ENCODE assay signal across 12 cellular contexts in the genomic region with DNA sequence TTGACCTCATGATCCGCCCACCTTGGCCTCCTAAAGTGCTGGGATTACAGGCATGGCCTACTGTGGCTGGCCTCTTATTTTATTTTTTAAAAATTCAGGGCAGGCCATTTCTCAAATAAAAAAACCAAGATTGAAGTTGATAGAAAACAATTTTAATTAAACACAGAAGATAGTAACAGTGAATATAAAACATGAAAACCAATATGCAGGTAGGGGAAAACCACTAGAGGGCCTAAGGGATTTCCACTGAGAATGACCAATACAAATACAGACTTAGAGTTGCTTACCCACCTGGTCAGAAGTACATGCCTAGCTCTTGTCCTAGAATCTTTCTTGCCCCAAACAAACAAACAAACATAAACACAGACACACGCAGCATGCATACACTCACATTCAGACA. TPM values are rescaled to one million over a fixed set of nuclear protein-coding genes. Genes with fewer than 3 reads are reported as not detected.
DNase-seq lines count a peak whose midpoint lies in the region; ATAC-seq, FAIRE-seq and TF ChIP-seq lines count a peak whose summit lies in the region.
"Had no signal": no experiment of that assay in that cellular context is flagged by ENCODE, and none has a peak within 500 bp of the region (broad histone marks: within the 10 kb centered on the region; RNA-seq: fewer than 3 reads in every experiment).

No MANE protein-coding gene starts in this region.

- peaks cover 22% of the 10 kb centered on the region for H3K27me3 Mint-ChIP-seq in osteocyte (ENCODE audit: unreplicated experiment)

- peaks cover 32% of the 10 kb centered on the region for H3K79me2 ChIP-seq in Loucy (ENCODE audit: insufficient read depth, low read length)

- no peak overlapping the region for H3K27ac Mint-ChIP-seq in osteocyte (ENCODE audit: unreplicated experiment)

- H3K4me1 Mint-ChIP-seq in osteocyte (ENCODE audit: unreplicated experiment): peaks cover 24% of the 10 kb centered on the region

- H3K4me3 ChIP-seq in Loucy (ENCODE audit: low read length, poor library complexity, severe bottlenecking) (no peak overlapping the region), colonic mucosa (no peak overlapping the region), small intestine (ENCODE audit: low read depth in 1 of 2, low read length in 2 of 2) (no peak overlapping the region)
- H3K4me3 ChIP-seq: gastroesophageal sphincter, HAP-1 had no signal

- peaks cover 23% of the 10 kb centered on the region for H4K20me1 ChIP-seq in Loucy (ENCODE audit: insufficient read depth, low read length, poor library complexity, severe bottlenecking)

- intact Hi-C loops in colonic mucosa (cut with DNase I) (loop anchor here (5.0 kb wide), 1 partner anchor 59 kb away; a partner anchor contains a TSS), left colon (cut with DNase I, micrococcal nuclease) (no loop called here)

- no peaks in the 10 kb centered on the region for H3K9me3 Mint-ChIP-seq in osteocyte (ENCODE audit: unreplicated experiment)

- DNase-seq in DMS53 (lab: John Stamatoyannopoulos, UW) (peak; percentile 26), DMS53 treated with DMSO at 0.1 percent for 48 hours (lab: John Stamatoyannopoulos, UW; ENCODE audit: unreplicated experiment) (no peak), colonic mucosa (no peak), osteocyte (ENCODE audit: extremely low spot score, unreplicated experiment) (no peak), hypothalamus (lab: John Stamatoyannopoulos, UW) (no peak), left colon (no peak), small intestine (no peak)
- DNase-seq: activated T-cell treated with anti-CD3 and anti-CD28 coated beads for 4 hours; stimulated activated CD4-positive, alpha-beta T cell treated with anti-CD3 and anti-CD28 coated beads, Interleukin-15, amount 100 ng/mL, for 24 hours had no signal

- FAIRE-seq in small intestine (lab: Jason Lieb, UNC): no peak

- H3K9ac ChIP-seq in Loucy (ENCODE audit: low read depth, low read length, poor library complexity, severe bottlenecking) (no peak overlapping the region), colonic mucosa (ENCODE audit: low read depth in 2 of 2, low read length in 2 of 2) (no peak overlapping the region)

- no peaks in the 10 kb centered on the region for H3K9me2 ChIP-seq in Loucy (replicated peaks; ENCODE audit: low read depth, low read length)

- H3K9me3 ChIP-seq in Loucy (ENCODE audit: insufficient read depth, low read depth, low read length) (no peaks in the 10 kb centered on the region), colonic mucosa (no peaks in the 10 kb centered on the region), small intestine (ENCODE audit: control insufficient read depth, low read depth) (no peaks in the 10 kb centered on the region)
- H3K9me3 ChIP-seq: gastroesophageal sphincter, HAP-1 had no signal

- ATAC-seq in left colon: no peak
- ATAC-seq: gastroesophageal sphincter had no signal

- no peaks in the 10 kb centered on the region for H3K36me3 ChIP-seq in Loucy (ENCODE audit: insufficient read depth, low read length)
- no peaks in the 10 kb centered on the region for H3K36me3 ChIP-seq in colonic mucosa
- H3K36me3 ChIP-seq in small intestine (ENCODE audit: control insufficient read depth in 2 of 2, insufficient read depth in 2 of 2, low read length in 2 of 2): no peaks in the 10 kb centered on the region

- no peak overlapping the region for H3K4me3 Mint-ChIP-seq in osteocyte (ENCODE audit: unreplicated experiment)

- H3K27me3 ChIP-seq in Loucy (ENCODE audit: insufficient read depth, low read length, poor library complexity, severe bottlenecking) (no peaks in the 10 kb centered on the region), colonic mucosa (no peaks in the 10 kb centered on the region), small intestine (ENCODE audit: control insufficient read depth in 2 of 2, insufficient read depth in 2 of 2, low read length in 2 of 2) (peaks cover 0 to 2% of the 10 kb centered on the region in 2 donors)

- peak overlapping the region; percentile 60 for H2AFZ ChIP-seq in Loucy (ENCODE audit: low read length)

- H3F3A ChIP-seq in Loucy (ENCODE audit: low read depth): no peaks in the 10 kb centered on the region

- no peak overlapping the region for H3K4me2 ChIP-seq in Loucy (ENCODE audit: low read depth, low read length, poor library complexity, severe bottlenecking)

- WGBS in small intestine, 3 donors: 88 to 91% (median 89%) methylated on average over 2 of the region's 2 CpGs

- peaks cover 3% of the 10 kb centered on the region for H3K36me3 Mint-ChIP-seq in osteocyte (ENCODE audit: unreplicated experiment)

- TF ChIP-seq CTCF in Loucy (conservative IDR thresholded peaks at IDR 0.05; ENCODE audit: low read length) (peak; percentile 57), colonic mucosa (IDR thresholded peaks at IDR 0.05) (peak; percentile 30), osteocyte (IDR thresholded peaks at IDR 0.05) (peak; percentile 30)

- H3K4me1 ChIP-seq in Loucy (ENCODE audit: insufficient read depth, low read length, poor library complexity, severe bottlenecking): peaks cover 21% of the 10 kb centered on the region
- H3K4me1 ChIP-seq in colonic mucosa: peaks cover 11% of the 10 kb centered on the region
- peaks cover 0 to 12% of the 10 kb centered on the region in 2 donors for H3K4me1 ChIP-seq in small intestine (ENCODE audit: control insufficient read depth in 2 of 2, insufficient read depth in 1 of 2, low read depth in 1 of 2, low read length in 1 of 2)

- no peak overlapping the region for H3K27ac ChIP-seq in colonic mucosa
- no peak overlapping the region for H3K27ac ChIP-seq in small intestine (ENCODE audit: low read depth in 1 of 2, low read length in 1 of 2)
- H3K27ac ChIP-seq: gastroesophageal sphincter had no signal

RNA-seq across cellular contexts. Expression of a gene that starts 1.7 kb away (rescaled TPM):
- total RNA-seq in colonic mucosa (100 to 1,000 TPM in 1 of 2 donors, 10 to 100 TPM in 1; 96.6 to 120 TPM), osteocyte (76.2 and 78.2 TPM in 2 replicates), left colon (100 to 1,000 TPM in 1 of 2 donors, 10 to 100 TPM in 1; 87.2 to 117 TPM)
- 100 to 1,000 TPM; 104 to 206 (median 141) TPM for polyA plus RNA-seq in small intestine

RNA-seq across cellular contexts. Expression of a gene that starts 50.5 kb away (rescaled TPM):
- total RNA-seq in colonic mucosa (not detected), osteocyte (not detected in 2 replicates), left colon (not detected)
- not detected for polyA plus RNA-seq in small intestine
- total RNA-seq: gastroesophageal sphincter had no signal

RNA-seq across cellular contexts. Expression of a gene that starts 56.0 kb away (rescaled TPM):
- not detected for total RNA-seq in colonic mucosa
- total RNA-seq in osteocyte: not detected in 2 replicates
- not detected for total RNA-seq in left colon
- not detected for polyA plus RNA-seq in small intestine
- total RNA-seq: gastroesophageal sphincter had no signal
